ENCODE assay signal across 8 cellular contexts in the genomic region with DNA sequence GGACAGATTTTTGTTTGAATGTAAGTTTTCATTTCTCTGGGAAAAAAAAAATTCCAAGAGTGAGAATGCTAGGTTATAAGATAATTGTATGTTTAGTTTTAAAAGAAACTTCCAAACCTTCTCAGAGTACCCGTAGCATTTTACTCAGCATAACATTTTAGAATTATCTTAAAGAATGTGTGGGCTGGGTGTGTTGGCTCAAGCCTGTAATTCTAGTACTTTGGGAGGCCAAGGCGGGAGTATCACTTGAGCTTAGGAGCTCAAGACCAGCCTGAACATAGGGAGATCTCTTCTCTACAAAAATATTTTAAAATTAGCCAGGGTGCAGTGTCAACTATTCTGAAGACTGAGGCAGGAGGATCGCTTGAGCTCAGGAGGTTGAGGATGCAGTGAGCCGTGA.
"Had no signal": no experiment of that assay in that cellular context is flagged by ENCODE, and none has a peak within 500 bp of the region (broad histone marks: within the 10 kb centered on the region; RNA-seq: fewer than 3 reads in every experiment).

No MANE protein-coding gene starts in this region.

- H3K4me3 Mint-ChIP-seq: IgD-negative memory B cell had no signal

- H3K9me3 Mint-ChIP-seq: IgD-negative memory B cell had no signal

- H3K27ac Mint-ChIP-seq: IgD-negative memory B cell had no signal

- H3K4me2 ChIP-seq: KMS-11 had no signal

- H3K36me3 Mint-ChIP-seq: IgD-negative memory B cell had no signal

- H3K27ac ChIP-seq: HL-60, KMS-11 had no signal

- DNase-seq: IMR-90, KBM-7, KG1 had no signal

- H3K9ac ChIP-seq: KMS-11 had no signal

- ATAC-seq: HepG2, K562 had no signal

- H3K4me3 ChIP-seq: K562 had no signal
